In genomic region chr6:127073222-127073621, GRCh38 we compare ENCODE assay signal across 16 cellular contexts. TPM values are rescaled to one million over a fixed set of nuclear protein-coding genes. Genes with fewer than 3 reads are reported as not detected.
DNase-seq lines count a peak whose midpoint lies in the region; ATAC-seq and TF ChIP-seq lines count a peak whose summit lies in the region.
"Had no signal": no experiment of that assay in that cellular context is flagged by ENCODE, and none has a peak within 500 bp of the region (broad histone marks: within the 10 kb centered on the region; RNA-seq: fewer than 3 reads in every experiment).

No MANE protein-coding gene starts in this region.

- no peaks in the 10 kb centered on the region for H3K4me1 Mint-ChIP-seq in CD14-positive monocyte
- H3K4me1 Mint-ChIP-seq in natural killer cell = no peaks in the 10 kb centered on the region
- H3K4me1 Mint-ChIP-seq: naive thymus-derived CD8-positive, alpha-beta T cell had no signal

- H3K27ac Mint-ChIP-seq in CD14-positive monocyte (no peak overlapping the region), natural killer cell (no peak overlapping the region)
- H3K27ac Mint-ChIP-seq: naive thymus-derived CD8-positive, alpha-beta T cell had no signal

- ATAC-seq in GM18498 (IDR thresholded peaks at IDR 0.05; ENCODE audit: unreplicated experiment) = peak; percentile 65
- peak; percentile 70 for ATAC-seq in GM19463 (IDR thresholded peaks at IDR 0.05; ENCODE audit: unreplicated experiment)
- ATAC-seq in HG02938 (IDR thresholded peaks at IDR 0.05; ENCODE audit: unreplicated experiment) = peak; percentile 75
- peak; percentile 79 for ATAC-seq in HG03457 (IDR thresholded peaks at IDR 0.05; ENCODE audit: unreplicated experiment)
- ATAC-seq in natural killer cell = no peak
- ATAC-seq: naive thymus-derived CD8-positive, alpha-beta T cell had no signal

- H3K27me3 Mint-ChIP-seq in CD14-positive monocyte (ENCODE audit: low read depth in 3 of 3) = peaks cover 0 to 2% (median 0%) of the 10 kb centered on the region in 3 donors
- H3K27me3 Mint-ChIP-seq in natural killer cell (ENCODE audit: low read depth in 2 of 2) = no peaks in the 10 kb centered on the region

- intact Hi-C loops in CD14-positive monocyte (cut with micrococcal nuclease) (no loop called here), natural killer cell (cut with micrococcal nuclease) (no loop called here)

- H3K9me3 Mint-ChIP-seq in CD14-positive monocyte = no peaks in the 10 kb centered on the region
- H3K9me3 Mint-ChIP-seq in natural killer cell = no peaks in the 10 kb centered on the region

- no peak for TF ChIP-seq CTCF in CD14-positive monocyte (IDR thresholded peaks at IDR 0.05)
- no peak for TF ChIP-seq CTCF in natural killer cell (IDR thresholded peaks at IDR 0.05)

- H3K36me3 Mint-ChIP-seq in CD14-positive monocyte (no peaks in the 10 kb centered on the region), natural killer cell (no peaks in the 10 kb centered on the region)
- H3K36me3 Mint-ChIP-seq: naive thymus-derived CD8-positive, alpha-beta T cell had no signal

- DNase-seq in activated CD4-positive, alpha-beta T cell treated with anti-CD3 and anti-CD28 coated beads, Interleukin-2, amount 50 U/mL, for 4 hours = no peak
- DNase-seq in CD14-positive monocyte (ENCODE audit: low spot score) (no peak), natural killer cell (no peak)
- no peak for DNase-seq in stimulated activated CD4-positive, alpha-beta T cell treated with anti-CD3 and anti-CD28 coated beads, Interleukin-1b, Interleukin-23, amount 100 ng/mL, for 48 hours
- DNase-seq: activated effector memory CD4-positive, alpha-beta T cell treated with anti-CD3 and anti-CD28 coated beads, Interleukin-2, amount 50 U/mL, for 16 hours; foreskin melanocyte; MV-4-11; naive thymus-derived CD8-positive, alpha-beta T cell; NCI-H2107; NK-92 treated with Interleukin-12 subunit alpha and Interleukin-12 subunit beta, amount 100 ng/mL, for 24 hours; WERI-Rb-1 had no signal

- no peak overlapping the region for H3K4me3 Mint-ChIP-seq in CD14-positive monocyte
- no peak overlapping the region for H3K4me3 Mint-ChIP-seq in natural killer cell
- H3K4me3 Mint-ChIP-seq: naive thymus-derived CD8-positive, alpha-beta T cell had no signal

RNA-seq across cellular contexts. Expression of gene RSPO3, which starts 45.2 kb away (rescaled TPM):
- polyA plus RNA-seq in CD14-positive monocyte = not detected
- not detected for total RNA-seq in natural killer cell
- total RNA-seq: activated CD8-positive, alpha-beta memory T cell treated with anti-CD3 and anti-CD28 coated beads for 36 hours; naive thymus-derived CD8-positive, alpha-beta T cell had no signal
- polyA plus RNA-seq: naive thymus-derived CD8-positive, alpha-beta T cell had no signal

Comparison
In these comparisons a context has a peak if more than half of its experiments do, and no peak if none do; other contexts are left out.
1. ATAC-seq: peak in GM18498 (single experiment), GM19463 (single experiment), HG02938 (single experiment) and HG03457 (single experiment); none in natural killer cell (0 of 3).